Comparison of ENCODE assay signal across 24 cellular contexts in the genomic region with DNA sequence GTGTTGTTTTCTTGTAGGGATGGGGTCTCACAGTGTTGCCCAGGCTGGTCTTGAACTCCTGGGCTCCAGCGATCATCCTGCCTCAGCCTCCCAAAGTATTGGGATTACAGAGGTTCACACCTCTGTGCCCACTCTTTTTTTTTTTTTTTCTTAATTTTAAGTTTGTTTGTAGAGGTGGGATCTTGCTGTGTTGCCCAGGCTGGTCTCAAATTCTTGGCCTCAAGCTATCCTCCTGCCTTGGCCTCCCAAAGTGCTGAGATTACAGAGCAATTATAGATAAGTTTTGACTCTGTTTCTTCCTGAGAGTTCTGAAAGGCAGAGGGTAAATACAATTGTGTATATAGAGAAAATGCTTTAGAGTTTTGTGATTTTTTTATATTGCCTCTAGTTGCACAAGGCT.
DNase-seq lines count a peak whose midpoint lies in the region; ATAC-seq, FAIRE-seq and TF ChIP-seq lines count a peak whose summit lies in the region.
"Had no signal": no experiment of that assay in that cellular context is flagged by ENCODE, and none has a peak within 500 bp of the region (broad histone marks: within the 10 kb centered on the region; RNA-seq: fewer than 3 reads in every experiment).

No MANE protein-coding gene starts in this region.

- in situ Hi-C loops in K562 (cut with MboI): no loop called here

- H3K4me1 Mint-ChIP-seq in HFFc6 (ENCODE audit: low read depth): peaks cover 82% of the 10 kb centered on the region
- H3K4me1 Mint-ChIP-seq: CD14-positive monocyte; CD8-positive, alpha-beta memory T cell had no signal

- CTCF ChIA-PET in HEK293 (lab: Yijun Ruan, JAX) (no interaction called here), K562 (lab: Yijun Ruan, JAX; ENCODE audit: low intra/inter-chr PET ratio) (no interaction called here)

- H2AFZ ChIP-seq in K562 (ENCODE audit: low read depth, low read length): no peak overlapping the region
- H2AFZ ChIP-seq: GM23338 had no signal

- no peak for FAIRE-seq in K562 (lab: Jason Lieb, UNC)
- FAIRE-seq: A549, GM12891, GM18507, H54 had no signal

- ATAC-seq in K562 (no peak), psoas muscle (no peak)
- ATAC-seq: A549, GM23338 had no signal

- H3K79me2 ChIP-seq in K562 (ENCODE audit: control insufficient read depth, insufficient read depth, low read length): 0 out of 3 replicates have a peak, but pooled peaks cover 4% of the 10 kb centered on the region

- TF ChIP-seq POLR2A in K562 (conservative IDR thresholded peaks at IDR 0.05): no peak

- H3K4me2 ChIP-seq in K562 (ENCODE audit: insufficient read depth, low read length): no peak overlapping the region
- H3K4me2 ChIP-seq: BLaER1 treated with 17β-estradiol and CSF1 and Interleukin-3, amounts not matched to agents 10 nM and 100 nM; GM23338 had no signal

- H3K27me3 ChIP-seq in K562 (ENCODE audit: control insufficient read depth in 2 of 2, insufficient read depth in 2 of 2, low read length in 2 of 2) (no peaks in the 10 kb centered on the region), liver (ENCODE audit: control insufficient read depth in 4 of 4, insufficient read depth in 4 of 4, low read length in 3 of 4) (no peaks in the 10 kb centered on the region), psoas muscle (ENCODE audit: insufficient read depth in 3 of 3, low read length in 2 of 3) (no peaks in the 10 kb centered on the region), SJCRH30 (no peaks in the 10 kb centered on the region)
- H3K27me3 ChIP-seq: BE2C had no signal

- POLR2A ChIA-PET in HEK293 (lab: Yijun Ruan, JAX) (interaction anchor here (0.6 to 1.0 kb wide), 2 partner anchors 15 to 130 kb away, joined by 3 read pairs; no protein-coding TSS in a partner anchor), K562 (lab: Yijun Ruan, JAX) (no interaction called here)

- peaks cover 3% of the 10 kb centered on the region; the same call in 1 of the 2 replicates for H3K4me1 ChIP-seq in HEK293 (ENCODE audit: control insufficient read depth, insufficient read depth, low read length)
- peaks cover 0 to 1% of the 10 kb centered on the region in 2 experiments; a peak in 1 of 5 replicates for H3K4me1 ChIP-seq in K562 (replicated peaks in 1 of 2; ENCODE audit: control insufficient read depth in 2 of 2, insufficient read depth in 2 of 2, low read length in 2 of 2)
- H3K4me1 ChIP-seq in liver (ENCODE audit: control insufficient read depth in 4 of 4, insufficient read depth in 4 of 4, low read length in 3 of 4): peaks cover 1 to 34% (median 21%) of the 10 kb centered on the region in 4 donors
- peaks cover 45% of the 10 kb centered on the region for H3K4me1 ChIP-seq in psoas muscle
- H3K4me1 ChIP-seq in SJCRH30: peaks cover 2% of the 10 kb centered on the region; the same call in 1 of the 2 replicates

- H3K36me3 Mint-ChIP-seq in HFFc6 (ENCODE audit: low read depth): peaks cover 53% of the 10 kb centered on the region
- H3K36me3 Mint-ChIP-seq: CD14-positive monocyte had no signal

- TF ChIP-seq EP300 in K562 (IDR thresholded peaks at IDR 0.05; ENCODE audit: low read length): no peak

- H3K36me3 ChIP-seq in HEK293 (ENCODE audit: control insufficient read depth in 2 of 2, insufficient read depth in 1 of 2, low read length in 2 of 2) (no peaks in the 10 kb centered on the region), K562 (ENCODE audit: control insufficient read depth, insufficient read depth, low read length) (no peaks in the 10 kb centered on the region), liver (ENCODE audit: control insufficient read depth in 4 of 4, insufficient read depth in 3 of 4, low read depth in 1 of 4, low read length in 3 of 4) (no peaks in the 10 kb centered on the region), psoas muscle (ENCODE audit: insufficient read depth in 1 of 2, low read depth in 1 of 2) (no peaks in the 10 kb centered on the region), SJCRH30 (no peaks in the 10 kb centered on the region)
- H3K36me3 ChIP-seq: BE2C; BLaER1 treated with 17β-estradiol and CSF1 and Interleukin-3, amounts not matched to agents 10 nM and 100 nM had no signal

- TF ChIP-seq RAD21 in K562 (CRISPR knock-in tag; conservative IDR thresholded peaks at IDR 0.05 in 1 of 2, IDR thresholded peaks at IDR 0.05 in 1 of 2) (no peak), liver (IDR thresholded peaks at IDR 0.05) (no peak)

- no peak overlapping the region for H3K27ac Mint-ChIP-seq in HFFc6
- H3K27ac Mint-ChIP-seq: CD14-positive monocyte; CD4-positive, alpha-beta T cell; GM23338 had no signal

- BruUV-seq in K562 (replicated peaks; lab: Mats Ljungman, UMichigan): no TSS peak

- WGBS in K562 (ENCODE audit: insufficient coverage, low coverage, missing lambda C conversion rate): 90% methylated on average over 1 of the region's 1 CpG
- 100% methylated on average over 1 of the region's 1 CpG for WGBS in liver
- WGBS in psoas muscle, 3 donors: 100% methylated on average over 1 of the region's 1 CpG

- no peaks in the 10 kb centered on the region for H3K9me1 ChIP-seq in K562 (ENCODE audit: control insufficient read depth, insufficient read depth, low read length)

- TF ChIP-seq CTCF in HEK293 (tag by site-specific recombination; IDR thresholded peaks at IDR 0.05) (no peak), K562 (IDR thresholded peaks at IDR 0.05 in 2 of 3, conservative IDR thresholded peaks at IDR 0.05 in 1 of 3; ENCODE audit: insufficient read depth in 2 of 3, low read depth in 1 of 3, low read length in 3 of 3) (no peak), liver (IDR thresholded peaks at IDR 0.05; ENCODE audit: low read depth, low read length, missing input control) (no peak), psoas muscle (IDR thresholded peaks at IDR 0.05) (no peak), HFFc6 (IDR thresholded peaks at IDR 0.05) (no peak)

- no peak for DNase-seq in K562 (ENCODE audit: extremely low read depth in 1 of 4, low spot score in 3 of 4)
- DNase-seq in psoas muscle: no peak
- no peak for DNase-seq in SJCRH30
- no peak for DNase-seq in DMS79 (lab: John Stamatoyannopoulos, UW)
- DNase-seq in HFFc6: no peak
- DNase-seq: 8988T; ACHN; AML-193; BE2C; CD4-positive, alpha-beta T cell; CD8-positive, alpha-beta memory T cell; DMS 273 treated with DMSO at 0.1 percent for 48 hours; DMS79 treated with DMSO at 0.1 percent for 48 hours; GF-D8; HCEC 1CT had no signal

- H3K9me3 ChIP-seq in HEK293 (ENCODE audit: control insufficient read depth, insufficient read depth, low read depth, low read length) (no peaks in the 10 kb centered on the region), K562 (replicated peaks; ENCODE audit: control insufficient read depth, insufficient read depth, low read depth, low read length) (no peaks in the 10 kb centered on the region), liver (ENCODE audit: control insufficient read depth in 4 of 4, low read length in 3 of 4) (no peaks in the 10 kb centered on the region), psoas muscle (no peaks in the 10 kb centered on the region), SJCRH30 (replicated peaks) (no peaks in the 10 kb centered on the region)
- H3K9me3 ChIP-seq: A549, BE2C had no signal

- H3K27ac ChIP-seq in HEK293 (ENCODE audit: extremely low read depth, low read depth, low read length): no peak overlapping the region
- no peak overlapping the region for H3K27ac ChIP-seq in K562 (ENCODE audit: extremely low read depth, low read depth, low read length)
- H3K27ac ChIP-seq in liver (ENCODE audit: low read depth in 1 of 2, low read length in 2 of 2): peak overlapping the region; percentile 13 to 24
- H3K27ac ChIP-seq in psoas muscle: peak overlapping the region; percentile 19
- no peak overlapping the region for H3K27ac ChIP-seq in SJCRH30
- H3K27ac ChIP-seq: A549; BLaER1 treated with 17β-estradiol and CSF1 and Interleukin-3, amounts not matched to agents 10 nM and 100 nM had no signal

- H4K20me1 ChIP-seq in K562 (replicated peaks; ENCODE audit: control insufficient read depth, insufficient read depth, low read length): no peaks in the 10 kb centered on the region
- H4K20me1 ChIP-seq: BLaER1 treated with 17β-estradiol and CSF1 and Interleukin-3, amounts not matched to agents 10 nM and 100 nM had no signal

- H3K9ac ChIP-seq in K562 (ENCODE audit: insufficient read depth in 1 of 2, low read depth in 2 of 2, low read length in 2 of 2) (no peak overlapping the region), liver (ENCODE audit: low read depth in 1 of 2, low read length in 2 of 2) (no peak overlapping the region)
- H3K9ac ChIP-seq: BLaER1 treated with 17β-estradiol and CSF1 and Interleukin-3, amounts not matched to agents 10 nM and 100 nM had no signal

- intact Hi-C loops in K562 (cut with micrococcal nuclease) (no loop called here), psoas muscle (cut with DNase I) (no loop called here)

- H3K4me3 Mint-ChIP-seq in HFFc6: no peak overlapping the region
- H3K4me3 Mint-ChIP-seq: CD4-positive, alpha-beta T cell; CD8-positive, alpha-beta memory T cell; GM23338 had no signal

- H3K9me3 Mint-ChIP-seq in HFFc6: no peaks in the 10 kb centered on the region
- H3K9me3 Mint-ChIP-seq: CD4-positive, alpha-beta T cell; CD8-positive, alpha-beta memory T cell; GM23338 had no signal

- H3K4me3 ChIP-seq in HEK293 (ENCODE audit: low read depth, low read length) (no peak overlapping the region), K562 (no peak overlapping the region), liver (ENCODE audit: low read depth in 1 of 3, low read length in 3 of 3) (no peak overlapping the region), psoas muscle (no peak overlapping the region), SJCRH30 (no peak overlapping the region)
- H3K4me3 ChIP-seq: A549; BLaER1 treated with 17β-estradiol and CSF1 and Interleukin-3, amounts not matched to agents 10 nM and 100 nM; GM23338 had no signal

- peaks cover 11% of the 10 kb centered on the region for H3K27me3 Mint-ChIP-seq in HFFc6 (ENCODE audit: insufficient read depth)

TF ChIP-seq in HEK293, 187 proteins besides CTCF, POLR2A, EP300 and RAD21 (continues in another document):
- TF ChIP-seq ZNF37A (tag by site-specific recombination; IDR thresholded peaks at IDR 0.05) (no peak), ZNF121 (tag by site-specific recombination; IDR thresholded peaks at IDR 0.05) (peak; percentile 81), ZFP69B (tag by site-specific recombination; IDR thresholded peaks at IDR 0.05) (no peak), ZXDB (tag by site-specific recombination; IDR thresholded peaks at IDR 0.05) (no peak)

TF ChIP-seq in K562, 482 proteins besides CTCF, POLR2A, EP300 and RAD21:
- no peak for TF ChIP-seq ARID1B (IDR thresholded peaks at IDR 0.05)
- TF ChIP-seq ZNF121 (CRISPR knock-in tag; conservative IDR thresholded peaks at IDR 0.05): peak; percentile 80
TF ChIP-seq in K562: peak in this region for 1.

Comparison
In these comparisons a context has a peak if more than half of its experiments do, and no peak if none do; other contexts are left out.
1. H3K27ac ChIP-seq: peak in liver (2 of 2) and psoas muscle (single experiment); none in HEK293 (single experiment), K562 (single experiment) and SJCRH30 (single experiment).
2. Of the 44 proteins assayed by ChIP-seq in both K562 and HEK293: peak only in K562: none; only in HEK293: none; in both: ZNF121; in neither: 43.